Comparison of ENCODE assay signal across 1 cellular context in genomic region chr15:45036812-45037781, GRCh38.
A peak's percentile ranks its signal among the peaks of the same experiment; 100 is the strongest.
TF ChIP-seq lines count a peak whose summit lies in the region.
"Not testable (repeated sequence)": the region's sequence is repeated elsewhere in the genome, so short reads cannot be mapped to it uniquely, and the experiment has no call there.

No MANE protein-coding gene starts in this region.

TF ChIP-seq in HepG2, 621 proteins besides CTCF, POLR2A, EP300 and RAD21 (continued from another document and continues in another):
- TF ChIP-seq ZBTB43 (CRISPR knock-in tag; conservative IDR thresholded peaks at IDR 0.05), result peak; percentile 8; the same call in 1 of the 2 replicates
- TF ChIP-seq HOXA3 (CRISPR knock-in tag; IDR thresholded peaks at IDR 0.05), result peak; percentile 68; the same call in 1 of the 2 replicates
- peak; percentile 99 for TF ChIP-seq TFAP4 (IDR thresholded peaks at IDR 0.05; ENCODE audit: borderline replicate concordance, low read depth)
- peak; percentile 59; the same call in 1 of the 2 replicates for TF ChIP-seq FOXK1 (CRISPR knock-in tag; IDR thresholded peaks at IDR 0.05; ENCODE audit: borderline replicate concordance, low read depth)
- peak; percentile 99 for TF ChIP-seq SMC3 (IDR thresholded peaks at IDR 0.05; ENCODE audit: low read length)
- TF ChIP-seq SOX13 (IDR thresholded peaks at IDR 0.05), result not testable (repeated sequence)
- peak in 1 of 2 experiments; percentile 72; a peak in 2 of 4 replicates for TF ChIP-seq SOX13 (CRISPR knock-in tag; conservative IDR thresholded peaks at IDR 0.05 in 1 of 2, IDR thresholded peaks at IDR 0.05 in 1 of 2)
- peak; percentile 95 for TF ChIP-seq STAG1 (CRISPR knock-in tag; IDR thresholded peaks at IDR 0.05)
- peak; percentile 79; the same call in 1 of the 2 replicates for TF ChIP-seq KDM3A (CRISPR knock-in tag; IDR thresholded peaks at IDR 0.05; ENCODE audit: low read depth)
- peak in 1 of 2 experiments; percentile 76; a peak in 1 of 4 replicates for TF ChIP-seq KLF16 (CRISPR knock-in tag; IDR thresholded peaks at IDR 0.05)
- peak; percentile 35; the same call in 1 of the 2 replicates for TF ChIP-seq ZNF768 (CRISPR knock-in tag; IDR thresholded peaks at IDR 0.05)
- TF ChIP-seq ARID4A (CRISPR knock-in tag; IDR thresholded peaks at IDR 0.05; ENCODE audit: borderline replicate concordance), result peak; percentile 37; the same call in 1 of the 2 replicates
- TF ChIP-seq ZNF331 (CRISPR knock-in tag; IDR thresholded peaks at IDR 0.05), result 0 out of 2 replicates have a peak, but pooled peaks have one; percentile 45
- peak; percentile 82; the same call in 1 of the 2 replicates for TF ChIP-seq ZNF609 (CRISPR knock-in tag; IDR thresholded peaks at IDR 0.05; ENCODE audit: borderline replicate concordance)
- TF ChIP-seq SALL2 (CRISPR knock-in tag; IDR thresholded peaks at IDR 0.05), result 0 out of 2 replicates have a peak, but pooled peaks have one; percentile 31
- 0 out of 2 replicates have a peak, but pooled peaks have one; percentile 21 for TF ChIP-seq TFE3 (CRISPR knock-in tag; IDR thresholded peaks at IDR 0.05)
- TF ChIP-seq BHLHE40 (IDR thresholded peaks at IDR 0.05; ENCODE audit: low read length), result peak; percentile 27; the same call in 1 of the 2 replicates
- TF ChIP-seq ZMYM3 (CRISPR knock-in tag; IDR thresholded peaks at IDR 0.05), result peak; percentile 51; the same call in 1 of the 2 replicates
- peak; percentile 63; the same call in 1 of the 2 replicates for TF ChIP-seq ZFX (CRISPR knock-in tag; IDR thresholded peaks at IDR 0.05; ENCODE audit: low read depth)
- TF ChIP-seq BCL6 (CRISPR knock-in tag; IDR thresholded peaks at IDR 0.05), result peak; percentile 64; the same call in 1 of the 2 replicates
- TF ChIP-seq PAXIP1 (CRISPR knock-in tag; conservative IDR thresholded peaks at IDR 0.05), result peak; percentile 63
- TF ChIP-seq NCOA2 (CRISPR knock-in tag; IDR thresholded peaks at IDR 0.05), result peak; percentile 48; the same call in 1 of the 2 replicates
- 0 out of 2 replicates have a peak, but pooled peaks have one; percentile 4 for TF ChIP-seq CEBPG (CRISPR knock-in tag; IDR thresholded peaks at IDR 0.05)
- peak; percentile 71; the same call in 1 of the 2 replicates for TF ChIP-seq CCDC6 (CRISPR knock-in tag; IDR thresholded peaks at IDR 0.05)
- TF ChIP-seq SMAD3 (CRISPR knock-in tag; IDR thresholded peaks at IDR 0.05), result peak; percentile 58; the same call in 1 of the 2 replicates
- 0 out of 2 replicates have a peak, but pooled peaks have one; percentile 33 for TF ChIP-seq KMT2B (CRISPR knock-in tag; IDR thresholded peaks at IDR 0.05)
- peak; percentile 34; the same call in 1 of the 2 replicates for TF ChIP-seq ZNF362 (CRISPR knock-in tag; IDR thresholded peaks at IDR 0.05; ENCODE audit: borderline replicate concordance)
- peak; percentile 86 for TF ChIP-seq SAP130 (CRISPR knock-in tag; IDR thresholded peaks at IDR 0.05; ENCODE audit: low read depth)
- 0 out of 4 replicates have a peak, but pooled peaks of 1 of the 2 experiments have one; percentile 16 for TF ChIP-seq NR2F1 (CRISPR knock-in tag; IDR thresholded peaks at IDR 0.05)
- peak; percentile 55 to 66; a peak in 2 of 4 replicates for TF ChIP-seq HMGXB4 (CRISPR knock-in tag; IDR thresholded peaks at IDR 0.05; ENCODE audit: borderline replicate concordance in 1 of 2, low read depth in 1 of 2)
- TF ChIP-seq TARDBP (CRISPR knock-in tag; IDR thresholded peaks at IDR 0.05), result peak; percentile 52; the same call in 1 of the 2 replicates
- TF ChIP-seq RARA (CRISPR knock-in tag; IDR thresholded peaks at IDR 0.05), result peak; percentile 49; the same call in 1 of the 2 replicates
- TF ChIP-seq ZBTB26 (CRISPR knock-in tag; IDR thresholded peaks at IDR 0.05; ENCODE audit: borderline replicate concordance), result peak; percentile 59; the same call in 1 of the 2 replicates
- TF ChIP-seq REPIN1 (CRISPR knock-in tag; IDR thresholded peaks at IDR 0.05; ENCODE audit: borderline replicate concordance, low read depth), result peak; percentile 71; the same call in 1 of the 2 replicates
- 0 out of 2 replicates have a peak, but pooled peaks have one; percentile 44 for TF ChIP-seq RCOR2 (CRISPR knock-in tag; IDR thresholded peaks at IDR 0.05)
